Comparison of ENCODE assay signal across 18 cellular contexts in the genomic region with DNA sequence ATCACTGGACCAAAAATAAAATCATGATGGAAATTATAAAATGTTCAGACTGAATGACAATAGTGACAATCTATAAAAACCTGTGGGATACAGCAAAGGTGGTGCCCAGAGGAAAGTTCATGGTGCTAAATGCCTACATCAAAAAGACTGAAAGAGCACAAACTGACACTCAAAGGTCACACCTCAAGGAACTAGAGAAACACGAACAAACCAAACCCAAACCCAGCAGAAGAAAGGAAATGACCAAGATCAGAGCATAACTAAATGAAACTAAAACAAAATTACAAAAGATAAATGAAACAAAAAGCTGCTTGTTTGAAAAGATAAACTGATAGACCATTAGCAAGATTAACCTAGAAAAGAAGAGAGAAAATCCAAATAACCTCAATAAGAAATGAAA.
DNase-seq lines count a peak whose midpoint lies in the region; ATAC-seq and TF ChIP-seq lines count a peak whose summit lies in the region.
"Had no signal": no experiment of that assay in that cellular context is flagged by ENCODE, and none has a peak within 500 bp of the region (broad histone marks: within the 10 kb centered on the region; RNA-seq: fewer than 3 reads in every experiment).

No MANE protein-coding gene starts in this region.

- peak in 1 of 5 donors; percentile 9 for DNase-seq in CD8-positive, alpha-beta memory T cell
- DNase-seq in MM.1S (peak; percentile 59), immature natural killer cell (peak; percentile 36 to 45 (median 41)), NCI-H2107 treated with DMSO at 0.1 percent for 48 hours (lab: John Stamatoyannopoulos, UW; ENCODE audit: unreplicated experiment) (no peak), CD14-positive monocyte (ENCODE audit: low spot score) (no peak)
- DNase-seq in stimulated activated CD4-positive, alpha-beta T cell treated with anti-CD3 and anti-CD28 coated beads, Interleukin-1b, Interleukin-23, amount 100 ng/mL, for 48 hours = no peak
- DNase-seq: activated CD8-positive, alpha-beta memory T cell treated with anti-CD3 and anti-CD28 coated beads, Interleukin-2, amount 50 U/mL, for 48 hours; AML-193; DMS53; hippocampal formation; mucosa of descending colon; NCI-H1105 treated with DMSO at 0.1 percent for 48 hours; NCI-H446; small intestine; substantia nigra had no signal

- POLR2A ChIA-PET in CD8-positive, alpha-beta memory T cell (lab: Charles Lee) = no interaction called here

- peak overlapping the region; percentile 13 to 97 (median 76) for H3K27ac Mint-ChIP-seq in CD8-positive, alpha-beta memory T cell
- H3K27ac Mint-ChIP-seq in immature natural killer cell (peak overlapping the region; percentile 82 to 98 (median 96)), CD14-positive monocyte (no peak overlapping the region)

- H3K27me3 ChIP-seq in CD8-positive, alpha-beta memory T cell (ENCODE audit: insufficient read depth, low read length, poor library complexity, severe bottlenecking) = no peaks in the 10 kb centered on the region
- no peaks in the 10 kb centered on the region for H3K27me3 ChIP-seq in MM.1S (replicated peaks; ENCODE audit: insufficient read depth, low read length)
- H3K27me3 ChIP-seq: esophagus muscularis mucosa had no signal

- H3K9me2 ChIP-seq in MM.1S (replicated peaks; ENCODE audit: insufficient read depth, low read length) = no peaks in the 10 kb centered on the region

- no peak overlapping the region for H3K27ac ChIP-seq in CD8-positive, alpha-beta memory T cell (ENCODE audit: low read depth, low read length)
- peak overlapping the region; percentile 25; the same call in 1 of the 2 replicates for H3K27ac ChIP-seq in MM.1S (ENCODE audit: low read length)
- H3K27ac ChIP-seq: esophagus muscularis mucosa had no signal

- no peak overlapping the region for H3K4me3 ChIP-seq in CD8-positive, alpha-beta memory T cell (ENCODE audit: low read length)
- H3K4me3 ChIP-seq in MM.1S (ENCODE audit: low read length) = 0 out of 2 replicates have a peak overlapping the region, but pooled peaks have one; percentile 24
- H3K4me3 ChIP-seq: esophagus muscularis mucosa, mucosa of descending colon had no signal

- peak overlapping the region in 6 of 7 donors; percentile 15 to 76 (median 44) for H3K4me3 Mint-ChIP-seq in CD8-positive, alpha-beta memory T cell
- H3K4me3 Mint-ChIP-seq in immature natural killer cell = peak overlapping the region; percentile 72 to 81 (median 78)
- no peak overlapping the region for H3K4me3 Mint-ChIP-seq in CD14-positive monocyte

- peaks cover 8% of the 10 kb centered on the region; the same call in 1 of the 2 replicates for H3F3A ChIP-seq in MM.1S (ENCODE audit: insufficient read depth, low read length)

- H3K4me1 Mint-ChIP-seq in CD8-positive, alpha-beta memory T cell = peaks cover 30 to 58% (median 48%) of the 10 kb centered on the region in 3 donors
- peaks cover 32 to 39% of the 10 kb centered on the region in 2 donors for H3K4me1 Mint-ChIP-seq in immature natural killer cell
- peaks cover 7% of the 10 kb centered on the region for H3K4me1 Mint-ChIP-seq in CD14-positive monocyte

- H3K27me3 Mint-ChIP-seq in CD8-positive, alpha-beta memory T cell = no peaks in the 10 kb centered on the region
- H3K27me3 Mint-ChIP-seq in immature natural killer cell (ENCODE audit: low read depth in 3 of 3) = peaks cover 0 to 3% (median 0%) of the 10 kb centered on the region in 3 donors
- H3K27me3 Mint-ChIP-seq in CD14-positive monocyte (ENCODE audit: low read depth in 3 of 3) = peaks cover 0 to 2% (median 0%) of the 10 kb centered on the region in 3 donors

- H3K36me3 ChIP-seq in CD8-positive, alpha-beta memory T cell (ENCODE audit: insufficient read depth, low read length) = no peaks in the 10 kb centered on the region
- no peaks in the 10 kb centered on the region for H3K36me3 ChIP-seq in MM.1S (replicated peaks; ENCODE audit: insufficient read depth, low read length)

- H3K4me1 ChIP-seq in CD8-positive, alpha-beta memory T cell (ENCODE audit: insufficient read depth, low read length) = no peaks in the 10 kb centered on the region
- peaks cover 6% of the 10 kb centered on the region; the same call in 1 of the 2 replicates for H3K4me1 ChIP-seq in MM.1S (ENCODE audit: low read length)
- H3K4me1 ChIP-seq: esophagus muscularis mucosa had no signal

- ATAC-seq in GM18511 (IDR thresholded peaks at IDR 0.05; ENCODE audit: unreplicated experiment) (peak; percentile 83), HG03520 (IDR thresholded peaks at IDR 0.05; ENCODE audit: unreplicated experiment) (no peak)
- ATAC-seq: mucosa of descending colon had no signal

- CTCF ChIA-PET in CD8-positive, alpha-beta memory T cell (lab: Charles Lee) = no interaction called here

- peak overlapping the region; percentile 38; the same call in 1 of the 2 replicates for H3K4me2 ChIP-seq in MM.1S (ENCODE audit: low read depth, low read length)

- H3K36me3 Mint-ChIP-seq in CD8-positive, alpha-beta memory T cell = peaks cover 17 to 71% (median 26%) of the 10 kb centered on the region in 3 donors
- peaks cover 3 to 10% (median 7%) of the 10 kb centered on the region in 3 donors for H3K36me3 Mint-ChIP-seq in immature natural killer cell
- peaks cover 13 to 40% of the 10 kb centered on the region in 2 donors for H3K36me3 Mint-ChIP-seq in CD14-positive monocyte

- intact Hi-C loops in CD14-positive monocyte (cut with micrococcal nuclease) = no loop called here

- TF ChIP-seq CTCF in MM.1S (IDR thresholded peaks at IDR 0.05; ENCODE audit: low read length) (no peak), CD14-positive monocyte (IDR thresholded peaks at IDR 0.05) (no peak)

- peaks cover 2 to 67% (median 14%) of the 10 kb centered on the region in 5 donors for H3K9me3 Mint-ChIP-seq in CD8-positive, alpha-beta memory T cell
- peaks cover 0 to 4% (median 0%) of the 10 kb centered on the region in 6 donors for H3K9me3 Mint-ChIP-seq in immature natural killer cell
- H3K9me3 Mint-ChIP-seq in CD14-positive monocyte = peaks cover 19 to 52% (median 32%) of the 10 kb centered on the region in 7 donors

- H4K20me1 ChIP-seq in MM.1S (ENCODE audit: insufficient read depth, low read length) = no peaks in the 10 kb centered on the region

- H3K79me2 ChIP-seq in MM.1S (ENCODE audit: low read length) = peaks cover 19% of the 10 kb centered on the region

- H3K9me3 ChIP-seq in CD8-positive, alpha-beta memory T cell (ENCODE audit: low read length) = no peaks in the 10 kb centered on the region
- H3K9me3 ChIP-seq in MM.1S (replicated peaks; ENCODE audit: insufficient read depth, low read length) = no peaks in the 10 kb centered on the region

- no peak overlapping the region; the same call in 1 of the 2 replicates for H3K9ac ChIP-seq in MM.1S (ENCODE audit: low read length)

- H2AFZ ChIP-seq in MM.1S (ENCODE audit: low read length) = no peak overlapping the region

Comparison
In these comparisons a context has a peak if more than half of its experiments do, and no peak if none do; other contexts are left out.
1. DNase-seq: peak in MM.1S (single experiment) and immature natural killer cell (3 of 3); none in NCI-H2107 treated with DMSO at 0.1 percent for 48 hours (single experiment), CD14-positive monocyte (single experiment) and stimulated activated CD4-positive, alpha-beta T cell treated with anti-CD3 and anti-CD28 coated beads, Interleukin-1b, Interleukin-23, amount 100 ng/mL, for 48 hours (single experiment).
2. H3K27ac Mint-ChIP-seq: peak in CD8-positive, alpha-beta memory T cell (8 of 8) and immature natural killer cell (6 of 6); none in CD14-positive monocyte (0 of 7).
3. H3K4me3 Mint-ChIP-seq: peak in CD8-positive, alpha-beta memory T cell (6 of 7) and immature natural killer cell (5 of 5); none in CD14-positive monocyte (0 of 2).